19 cellular contexts compared by ENCODE assay signal in genomic region chr3:61580982-61581654, GRCh38. TPM values are rescaled to one million over a fixed set of nuclear protein-coding genes. Genes with fewer than 3 reads are reported as not detected.
DNase-seq lines count a peak whose midpoint lies in the region; ATAC-seq and TF ChIP-seq lines count a peak whose summit lies in the region.
"Had no signal": no experiment of that assay in that cellular context is flagged by ENCODE, and none has a peak within 500 bp of the region (broad histone marks: within the 10 kb centered on the region; RNA-seq: fewer than 3 reads in every experiment).

No MANE protein-coding gene starts in this region.

- CTCF ChIA-PET in WTC11 (lab: Charles Lee) = interaction anchor here (1.8 kb wide), 1 partner anchor 16 kb away, joined by 7 read pairs; no protein-coding TSS in a partner anchor

- no peak overlapping the region for H2AK5ac ChIP-seq in H9 (ENCODE audit: insufficient read length, low read length)

- peaks cover 10% of the 10 kb centered on the region for H3K79me1 ChIP-seq in H9 (ENCODE audit: insufficient read depth, low read depth, low read length, poor library complexity, severe bottlenecking)

- H3K79me2 ChIP-seq in H9 (ENCODE audit: insufficient read depth, low read length) = peaks cover 75% of the 10 kb centered on the region
- peaks cover 46% of the 10 kb centered on the region for H3K79me2 ChIP-seq in parathyroid adenoma

- ATAC-seq in WTC11 (no peak; the same call in 1 of the 2 replicates), GM18511 (IDR thresholded peaks at IDR 0.05; ENCODE audit: unreplicated experiment) (no peak), HG02623 (IDR thresholded peaks at IDR 0.05; ENCODE audit: unreplicated experiment) (no peak), GM21786 (IDR thresholded peaks at IDR 0.05; ENCODE audit: unreplicated experiment) (no peak)
- ATAC-seq: K562 had no signal

- POLR2A ChIA-PET in WTC11 (lab: Charles Lee) = no interaction called here

- H3K9ac ChIP-seq in H9 (ENCODE audit: extremely low read depth, insufficient read length, low read length) (peak overlapping the region; percentile 32), endodermal cell (ENCODE audit: extremely low read depth, low read length, poor library complexity, severe bottlenecking) (no peak overlapping the region), parathyroid adenoma (no peak overlapping the region)

- no peak overlapping the region for H4K5ac ChIP-seq in H9 (ENCODE audit: insufficient read length, low read depth, low read length)

- no peak overlapping the region for H3K14ac ChIP-seq in H9 (ENCODE audit: insufficient read depth, low read length)

- H2BK20ac ChIP-seq in H9 (ENCODE audit: low read depth, low read length, poor library complexity, severe bottlenecking) = no peak overlapping the region

- H3K9me3 Mint-ChIP-seq in H9 (no peaks in the 10 kb centered on the region), WTC11 (no peaks in the 10 kb centered on the region), endodermal cell (no peaks in the 10 kb centered on the region)

- H3K23me2 ChIP-seq in H9 (ENCODE audit: insufficient read length, low read depth, low read length, poor library complexity, severe bottlenecking) = no peaks in the 10 kb centered on the region

- H3K4me1 ChIP-seq in H9 (ENCODE audit: insufficient read depth, low read length) (peaks cover 12% of the 10 kb centered on the region), endodermal cell (ENCODE audit: control insufficient read depth, insufficient read depth, low read length) (peaks cover 10% of the 10 kb centered on the region), parathyroid adenoma (peaks cover 63% of the 10 kb centered on the region)
- H3K4me1 ChIP-seq: HAP-1 had no signal

- H3K36me3 Mint-ChIP-seq in H9 (ENCODE audit: insufficient read depth in 1 of 3, low read depth in 3 of 3) (peaks cover 6 to 25% (median 13%) of the 10 kb centered on the region in 3 experiments; a peak in 4 of 7 replicates), WTC11 (peaks cover 4% of the 10 kb centered on the region), endodermal cell (ENCODE audit: low read depth) (peaks cover 13% of the 10 kb centered on the region)
- H3K36me3 Mint-ChIP-seq: CD14-positive monocyte had no signal

- H2BK120ac ChIP-seq in H9 (ENCODE audit: low read depth, low read length, poor library complexity, severe bottlenecking) = no peak overlapping the region

- no peak overlapping the region for H3K23ac ChIP-seq in H9 (ENCODE audit: insufficient read length, low read depth, low read length)

- no CpG with 5 or more reads among the region's 7 CpGs for WGBS in H9 (ENCODE audit: extremely low coverage, insufficient read length, low lambda C conversion rate)
- 78 to 80% methylated on average over 1 to 7 of the region's 7 CpGs for WGBS in endodermal cell (ENCODE audit: insufficient coverage in 1 of 2, insufficient read length in 1 of 2), 2 experiments

- H3K4me3 Mint-ChIP-seq in H9 (no peak overlapping the region), WTC11 (no peak overlapping the region), endodermal cell (no peak overlapping the region)
- H3K4me3 Mint-ChIP-seq: CD14-positive monocyte had no signal

- H3K4ac ChIP-seq in H9 (ENCODE audit: low read depth, low read length) = no peak overlapping the region

- no peak overlapping the region for H2BK5ac ChIP-seq in H9 (ENCODE audit: insufficient read length, low read length)

- H3K27ac Mint-ChIP-seq in H9 (peak overlapping the region; percentile 42 to 95 (median 83); a peak in 6 of 7 replicates), WTC11 (peak overlapping the region; percentile 85), endodermal cell (peak overlapping the region; percentile 56)
- H3K27ac Mint-ChIP-seq: CD14-positive monocyte had no signal

- H3K4me2 ChIP-seq in H9 (ENCODE audit: insufficient read depth, insufficient read length, low read length) (no peak overlapping the region), parathyroid adenoma (ENCODE audit: low read length) (peak overlapping the region; percentile 50)

- H3K27ac ChIP-seq in H9 (ENCODE audit: insufficient read length, low read depth, low read length) (no peak overlapping the region), endodermal cell (ENCODE audit: low read depth, low read length) (no peak overlapping the region), parathyroid adenoma (peak overlapping the region; percentile 45)

- H3K9me3 ChIP-seq in H9 (ENCODE audit: control insufficient read depth, low read depth, low read length) (no peaks in the 10 kb centered on the region), endodermal cell (ENCODE audit: control insufficient read depth, low read length) (no peaks in the 10 kb centered on the region), parathyroid adenoma (ENCODE audit: control insufficient read depth, low read length) (no peaks in the 10 kb centered on the region)
- H3K9me3 ChIP-seq: HAP-1 had no signal

- H3K27me3 ChIP-seq in H9 (ENCODE audit: insufficient read depth, low read length) (no peaks in the 10 kb centered on the region), endodermal cell (ENCODE audit: control insufficient read depth, insufficient read depth, low read length, poor library complexity, severe bottlenecking) (no peaks in the 10 kb centered on the region), parathyroid adenoma (ENCODE audit: control insufficient read depth, insufficient read depth, low read length) (no peaks in the 10 kb centered on the region)

- H4K91ac ChIP-seq in H9 (ENCODE audit: insufficient read length, low read depth, low read length) = no peak overlapping the region

- no peak overlapping the region for H2BK15ac ChIP-seq in H9 (ENCODE audit: low read depth, low read length)

- no peak overlapping the region for H3K4me3 ChIP-seq in endodermal cell (ENCODE audit: low read length)
- peak overlapping the region; percentile 18 for H3K4me3 ChIP-seq in parathyroid adenoma (ENCODE audit: low read depth, low read length)
- H3K4me3 ChIP-seq: HAP-1, K562 had no signal

- H3K36me3 ChIP-seq in endodermal cell (ENCODE audit: control insufficient read depth, insufficient read depth, low read length) = peaks cover 3% of the 10 kb centered on the region
- H3K36me3 ChIP-seq in parathyroid adenoma (ENCODE audit: control insufficient read depth, insufficient read depth, low read length) = no peaks in the 10 kb centered on the region
- H3K36me3 ChIP-seq: HAP-1 had no signal

- no peak overlapping the region for H4K8ac ChIP-seq in H9 (replicated peaks; ENCODE audit: insufficient read length, low read depth, low read length)

- H4K20me1 ChIP-seq in H9 (ENCODE audit: control insufficient read depth, insufficient read depth, insufficient read length) = no peaks in the 10 kb centered on the region

- H3K4me1 Mint-ChIP-seq in H9 (peaks cover 47 to 58% of the 10 kb centered on the region in 2 experiments), WTC11 (peaks cover 77% of the 10 kb centered on the region), endodermal cell (peaks cover 66% of the 10 kb centered on the region)
- H3K4me1 Mint-ChIP-seq: CD14-positive monocyte had no signal

- H3K27me3 Mint-ChIP-seq in H9 (ENCODE audit: low read depth) (no peaks in the 10 kb centered on the region), WTC11 (ENCODE audit: low read depth) (no peaks in the 10 kb centered on the region), endodermal cell (ENCODE audit: insufficient read depth) (no peaks in the 10 kb centered on the region)

- DNase-seq in H9 (no peak), WTC11 (ENCODE audit: low spot score) (no peak), endodermal cell (no peak), activated gamma-delta T cell (lab: John Stamatoyannopoulos, UW) (no peak)
- DNase-seq: ACHN, AML-193, DMS 273 treated with DMSO at 0.1 percent for 48 hours, GF-D8, NCI-H146, NCI-H2081 treated with DMSO at 0.1 percent for 48 hours, NCI-H510A treated with DMSO at 0.1 percent for 48 hours, SHP77 treated with DMSO at 0.1 percent for 48 hours had no signal

- H2AFZ ChIP-seq in H9 (ENCODE audit: low read length) = no peak overlapping the region
- H2AFZ ChIP-seq in parathyroid adenoma = no peak overlapping the region

- H3K18ac ChIP-seq in H9 (ENCODE audit: insufficient read length, low read depth, low read length) = no peak overlapping the region

- no peak overlapping the region for H3T11ph ChIP-seq in H9 (ENCODE audit: low read length)

- H2BK12ac ChIP-seq in H9 (ENCODE audit: insufficient read length, low read depth, low read length) = no peak overlapping the region

- TF ChIP-seq CTCF in H9 (conservative IDR thresholded peaks at IDR 0.05) (no peak), WTC11 (IDR thresholded peaks at IDR 0.05) (no peak), endodermal cell (conservative IDR thresholded peaks at IDR 0.05) (no peak), parathyroid adenoma (IDR thresholded peaks at IDR 0.05) (no peak)

- no peak overlapping the region for H3K56ac ChIP-seq in H9 (ENCODE audit: insufficient read length, low read depth, low read length)

TF ChIP-seq in WTC11, 78 proteins besides CTCF, POLR2A, EP300 and RAD21 (continues in another document):
- no peak for TF ChIP-seq CBFB (CRISPR knock-in tag; IDR thresholded peaks at IDR 0.05; ENCODE audit: low read depth)
- TF ChIP-seq SMAD3 (CRISPR knock-in tag; IDR thresholded peaks at IDR 0.05; ENCODE audit: borderline replicate concordance) = no peak

RNA-seq across cellular contexts. Expression of gene PTPRG, which starts 19.7 kb away (rescaled TPM):
- 64.8 and 69.3 TPM in 2 replicates for total RNA-seq in H9 (2021)
- total RNA-seq in WTC11 (2021) = 106 to 121 TPM (median 119 TPM) in 3 replicates
- total RNA-seq in endodermal cell = 100 to 1,000 TPM in 1 of 2 donors, 10 to 100 TPM in 1; 76.5 to 108 TPM
- 49.7 TPM for polyA plus RNA-seq in endodermal cell (2013, experiment 1 of 2)
- polyA plus RNA-seq in endodermal cell (2013, experiment 2 of 2) = 51.9 TPM
- polyA plus RNA-seq: CD14-positive monocyte, K562 had no signal
